ENCODE assay signal across 9 cellular contexts in the genomic region with DNA sequence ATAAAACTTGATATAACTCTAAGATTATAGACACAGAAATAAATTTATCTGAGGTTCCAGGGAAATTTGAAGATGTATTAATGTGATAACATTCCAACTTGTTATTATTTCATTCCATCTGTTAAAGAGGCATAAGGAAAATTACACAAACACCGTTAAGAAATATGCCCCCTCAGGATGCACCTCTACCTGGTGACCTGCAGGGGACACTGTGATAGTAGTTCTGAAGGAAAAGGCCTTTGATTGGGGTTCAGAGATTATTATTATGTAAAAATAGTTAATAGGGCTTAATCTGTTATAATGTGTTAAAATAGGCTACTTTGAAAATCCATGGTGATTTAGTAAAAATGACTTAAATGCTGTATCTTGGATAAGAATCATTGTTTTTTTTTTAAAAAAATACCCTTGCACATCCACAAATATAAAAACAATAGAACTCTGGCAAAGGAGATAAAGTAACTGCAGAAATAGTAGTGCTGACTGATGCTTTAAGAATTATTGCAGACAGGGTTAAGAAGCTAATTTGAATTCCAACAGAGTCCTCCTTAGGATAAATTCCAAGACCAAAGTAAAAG. TPM values are rescaled to one million over a fixed set of nuclear protein-coding genes. Genes with fewer than 3 reads are reported as not detected.
DNase-seq lines count a peak whose midpoint lies in the region; ATAC-seq and TF ChIP-seq lines count a peak whose summit lies in the region.
"Had no signal": no experiment of that assay in that cellular context is flagged by ENCODE, and none has a peak within 500 bp of the region (broad histone marks: within the 10 kb centered on the region; RNA-seq: fewer than 3 reads in every experiment).

No MANE protein-coding gene starts in this region.

- H3K27me3 ChIP-seq in adrenal gland: no peaks in the 10 kb centered on the region

- H3K4me3 Mint-ChIP-seq in activated T-helper 2 cell treated with anti-CD3 and anti-CD28 coated beads, Interferon-gamma antibody, Interleukin-2, Interleukin-4, amounts not matched to agents 10 μg/mL and 5 μg/mL and 100 μg/mL, durations not matched to agents 14 hours and 24 hours and 36 hours (ENCODE audit: low read depth): no peak overlapping the region

- no peaks in the 10 kb centered on the region for H3K36me3 Mint-ChIP-seq in activated T-helper 2 cell treated with anti-CD3 and anti-CD28 coated beads, Interferon-gamma antibody, Interleukin-2, Interleukin-4, amounts not matched to agents 10 μg/mL and 5 μg/mL and 100 μg/mL, durations not matched to agents 14 hours and 24 hours and 36 hours (ENCODE audit: low read depth)
- H3K36me3 Mint-ChIP-seq: activated naive CD4-positive, alpha-beta T cell treated with anti-CD3 and anti-CD28 coated beads, Interleukin-2, amount 50 U/mL, for 72 hours had no signal

- no peaks in the 10 kb centered on the region for H3K9me3 ChIP-seq in adrenal gland (replicated peaks in 1 of 3)

- H3K27me3 Mint-ChIP-seq in activated T-helper 2 cell treated with anti-CD3 and anti-CD28 coated beads, Interferon-gamma antibody, Interleukin-2, Interleukin-4, amounts not matched to agents 10 μg/mL and 5 μg/mL and 100 μg/mL, durations not matched to agents 14 hours and 24 hours and 36 hours (ENCODE audit: low read depth): no peaks in the 10 kb centered on the region

- 2 to 14% (median 6%) methylated on average over 1 of the region's 1 CpG for WGBS in adrenal gland, 4 donors

- ATAC-seq in GM19452 (IDR thresholded peaks at IDR 0.05; ENCODE audit: unreplicated experiment) (peak; percentile 58), GM19035 (IDR thresholded peaks at IDR 0.05; ENCODE audit: unreplicated experiment) (no peak)

- DNase-seq in NCI-H2227 (lab: John Stamatoyannopoulos, UW; ENCODE audit: unreplicated experiment) (peak; percentile 19), NCI-H2227 treated with DMSO at 0.1 percent for 48 hours (lab: John Stamatoyannopoulos, UW) (no peak), HT-29 (ENCODE audit: low spot score) (peak; percentile 51), adrenal gland (no peak), left kidney (ENCODE audit: low read depth, low spot score) (peak; percentile 46)
- no peak for DNase-seq in activated T-helper 2 cell treated with anti-CD3 and anti-CD28 coated beads, Interferon-gamma antibody, Interleukin-2, Interleukin-4, amounts not matched to agents 10 μg/mL and 5 μg/mL and 100 μg/mL, durations not matched to agents 14 hours and 24 hours and 36 hours (ENCODE audit: low spot score)

- intact Hi-C loops in adrenal gland (cut with DNase I): no loop called here
- intact Hi-C loops in activated T-helper 2 cell treated with anti-CD3 and anti-CD28 coated beads, Interferon-gamma antibody, Interleukin-2, Interleukin-4, amounts not matched to agents 10 μg/mL and 5 μg/mL and 100 μg/mL, durations not matched to agents 14 hours and 24 hours and 36 hours (cut with micrococcal nuclease): loop anchor here (1.0 kb wide), 1 partner anchor 149 kb away; no protein-coding TSS in a partner anchor

- no peaks in the 10 kb centered on the region for H3K36me3 ChIP-seq in adrenal gland (replicated peaks in 1 of 2)

- H3K27ac ChIP-seq in adrenal gland: no peak overlapping the region

- H3K4me1 Mint-ChIP-seq in activated T-helper 2 cell treated with anti-CD3 and anti-CD28 coated beads, Interferon-gamma antibody, Interleukin-2, Interleukin-4, amounts not matched to agents 10 μg/mL and 5 μg/mL and 100 μg/mL, durations not matched to agents 14 hours and 24 hours and 36 hours (ENCODE audit: low read depth): peaks cover 2% of the 10 kb centered on the region

- no peak overlapping the region for H3K4me3 ChIP-seq in adrenal gland

- no peaks in the 10 kb centered on the region for H3K4me1 ChIP-seq in adrenal gland (replicated peaks in 1 of 2)

- no peak overlapping the region for H3K27ac Mint-ChIP-seq in activated T-helper 2 cell treated with anti-CD3 and anti-CD28 coated beads, Interferon-gamma antibody, Interleukin-2, Interleukin-4, amounts not matched to agents 10 μg/mL and 5 μg/mL and 100 μg/mL, durations not matched to agents 14 hours and 24 hours and 36 hours
- H3K27ac Mint-ChIP-seq: activated naive CD4-positive, alpha-beta T cell treated with anti-CD3 and anti-CD28 coated beads, Interleukin-2, amount 50 U/mL, for 72 hours had no signal

- TF ChIP-seq POLR2A in adrenal gland (IDR thresholded peaks at IDR 0.05): no peak

- no peaks in the 10 kb centered on the region for H3K9me3 Mint-ChIP-seq in activated T-helper 2 cell treated with anti-CD3 and anti-CD28 coated beads, Interferon-gamma antibody, Interleukin-2, Interleukin-4, amounts not matched to agents 10 μg/mL and 5 μg/mL and 100 μg/mL, durations not matched to agents 14 hours and 24 hours and 36 hours
- H3K9me3 Mint-ChIP-seq: activated naive CD4-positive, alpha-beta T cell treated with anti-CD3 and anti-CD28 coated beads, Interleukin-2, amount 50 U/mL, for 72 hours had no signal

- TF ChIP-seq CTCF in adrenal gland (IDR thresholded peaks at IDR 0.05): peak; percentile 19 to 50 (median 40)

RNA-seq across cellular contexts. Expression of a gene that starts 6.1 kb away (rescaled TPM):
- total RNA-seq in HT-29 (2014; rRNA removed; shearing (Covaris generic)): 2.4 and 3.7 TPM in 2 replicates
- 10 to 100 TPM in 4 of 8 donors, 1 to 10 TPM in 4; 4.7 to 18.7 (median 10.7) TPM for total RNA-seq in adrenal gland
- 1 to 10 TPM; 3.2 to 8.4 (median 4.2) TPM for polyA plus RNA-seq in adrenal gland
- 15.7 and 16.0 TPM in 2 replicates for total RNA-seq in activated T-helper 2 cell treated with anti-CD3 and anti-CD28 coated beads, Interferon-gamma antibody, Interleukin-2, Interleukin-4, amounts not matched to agents 10 μg/mL and 5 μg/mL and 100 μg/mL, durations not matched to agents 14 hours and 24 hours and 36 hours

RNA-seq across cellular contexts. Expression of a gene that starts 35.1 kb away (rescaled TPM):
- total RNA-seq in HT-29 (2014; rRNA removed; shearing (Covaris generic)): 19.2 and 20.1 TPM in 2 replicates
- 10 to 100 TPM; 17.2 to 69.0 (median 49.9) TPM for total RNA-seq in adrenal gland
- polyA plus RNA-seq in adrenal gland: 100 to 1,000 TPM in 1 of 3 donors, 10 to 100 TPM in 2; 33.9 to 112 (median 48.1) TPM
- total RNA-seq in activated T-helper 2 cell treated with anti-CD3 and anti-CD28 coated beads, Interferon-gamma antibody, Interleukin-2, Interleukin-4, amounts not matched to agents 10 μg/mL and 5 μg/mL and 100 μg/mL, durations not matched to agents 14 hours and 24 hours and 36 hours: 72.2 and 73.8 TPM in 2 replicates

RNA-seq across cellular contexts. Expression of a gene that starts 35.3 kb away (rescaled TPM):
- 5.2 and 10.4 TPM in 2 replicates for total RNA-seq in HT-29 (2014; rRNA removed; shearing (Covaris generic))
- total RNA-seq in adrenal gland: 10 to 100 TPM; 21.1 to 80.0 (median 40.9) TPM
- polyA plus RNA-seq in adrenal gland: 10 to 100 TPM; 12.1 to 34.9 (median 16.2) TPM
- 11.0 and 11.9 TPM in 2 replicates for total RNA-seq in activated T-helper 2 cell treated with anti-CD3 and anti-CD28 coated beads, Interferon-gamma antibody, Interleukin-2, Interleukin-4, amounts not matched to agents 10 μg/mL and 5 μg/mL and 100 μg/mL, durations not matched to agents 14 hours and 24 hours and 36 hours

RNA-seq across cellular contexts. Expression of a gene that starts 44.9 kb away (rescaled TPM):
- total RNA-seq in HT-29 (2014; rRNA removed; shearing (Covaris generic)): 8.3 and 13.7 TPM in 2 replicates
- total RNA-seq in adrenal gland: 1 to 10 TPM in 4 of 8 donors, under 1 TPM in 4; 0.12 to 2.4 (median 0.91) TPM
- polyA plus RNA-seq in adrenal gland: 1 to 10 TPM in 1 of 3 donors, under 1 TPM in 2; 0.64 to 4.6 (median 0.75) TPM
- 8.8 and 9.7 TPM in 2 replicates for total RNA-seq in activated T-helper 2 cell treated with anti-CD3 and anti-CD28 coated beads, Interferon-gamma antibody, Interleukin-2, Interleukin-4, amounts not matched to agents 10 μg/mL and 5 μg/mL and 100 μg/mL, durations not matched to agents 14 hours and 24 hours and 36 hours

Comparison
In these comparisons a context has a peak if more than half of its experiments do, and no peak if none do; other contexts are left out.
1. DNase-seq: peak in NCI-H2227 (single experiment), HT-29 (single experiment) and left kidney (single experiment); none in NCI-H2227 treated with DMSO at 0.1 percent for 48 hours (single experiment), adrenal gland (0 of 7) and activated T-helper 2 cell treated with anti-CD3 and anti-CD28 coated beads, Interferon-gamma antibody, Interleukin-2, Interleukin-4, amounts not matched to agents 10 μg/mL and 5 μg/mL and 100 μg/mL, durations not matched to agents 14 hours and 24 hours and 36 hours (single experiment).